Comparison of ENCODE assay signal across 1 cellular context in the genomic region with DNA sequence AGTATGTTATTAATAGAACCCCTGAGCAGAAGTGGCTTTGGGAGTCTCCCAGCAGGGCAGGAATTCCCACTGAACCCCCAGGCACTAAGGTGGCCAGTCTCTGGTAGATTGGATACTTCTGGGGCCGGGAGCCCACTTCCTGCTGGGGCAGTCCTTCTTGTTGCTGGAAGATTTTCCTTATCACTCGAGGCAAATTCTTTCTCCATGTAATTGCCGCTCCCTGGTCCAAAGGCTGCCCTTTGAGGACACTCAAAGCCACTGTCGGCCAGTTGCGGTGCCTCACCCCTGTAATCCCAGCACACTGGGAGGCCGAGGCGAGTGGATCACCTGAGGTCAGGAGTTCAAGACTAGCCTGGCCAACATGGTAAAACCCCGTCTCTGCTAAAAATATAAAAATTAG.
A peak's percentile ranks its signal among the peaks of the same experiment; 100 is the strongest.
TF ChIP-seq lines count a peak whose summit lies in the region.

No MANE protein-coding gene starts in this region.

TF ChIP-seq in GM12878, 131 proteins besides CTCF, POLR2A, EP300 and RAD21:
- TF ChIP-seq, protein P1, sequence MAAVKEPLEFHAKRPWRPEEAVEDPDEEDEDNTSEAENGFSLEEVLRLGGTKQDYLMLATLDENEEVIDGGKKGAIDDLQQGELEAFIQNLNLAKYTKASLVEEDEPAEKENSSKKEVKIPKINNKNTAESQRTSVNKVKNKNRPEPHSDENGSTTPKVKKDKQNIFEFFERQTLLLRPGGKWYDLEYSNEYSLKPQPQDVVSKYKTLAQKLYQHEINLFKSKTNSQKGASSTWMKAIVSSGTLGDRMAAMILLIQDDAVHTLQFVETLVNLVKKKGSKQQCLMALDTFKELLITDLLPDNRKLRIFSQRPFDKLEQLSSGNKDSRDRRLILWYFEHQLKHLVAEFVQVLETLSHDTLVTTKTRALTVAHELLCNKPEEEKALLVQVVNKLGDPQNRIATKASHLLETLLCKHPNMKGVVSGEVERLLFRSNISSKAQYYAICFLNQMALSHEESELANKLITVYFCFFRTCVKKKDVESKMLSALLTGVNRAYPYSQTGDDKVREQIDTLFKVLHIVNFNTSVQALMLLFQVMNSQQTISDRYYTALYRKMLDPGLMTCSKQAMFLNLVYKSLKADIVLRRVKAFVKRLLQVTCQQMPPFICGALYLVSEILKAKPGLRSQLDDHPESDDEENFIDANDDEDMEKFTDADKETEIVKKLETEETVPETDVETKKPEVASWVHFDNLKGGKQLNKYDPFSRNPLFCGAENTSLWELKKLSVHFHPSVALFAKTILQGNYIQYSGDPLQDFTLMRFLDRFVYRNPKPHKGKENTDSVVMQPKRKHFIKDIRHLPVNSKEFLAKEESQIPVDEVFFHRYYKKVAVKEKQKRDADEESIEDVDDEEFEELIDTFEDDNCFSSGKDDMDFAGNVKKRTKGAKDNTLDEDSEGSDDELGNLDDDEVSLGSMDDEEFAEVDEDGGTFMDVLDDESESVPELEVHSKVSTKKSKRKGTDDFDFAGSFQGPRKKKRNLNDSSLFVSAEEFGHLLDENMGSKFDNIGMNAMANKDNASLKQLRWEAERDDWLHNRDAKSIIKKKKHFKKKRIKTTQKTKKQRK (IDR thresholded peaks at IDR 0.05; ENCODE audit: low read depth, low read length) = no peak
- TF ChIP-seq JUNB (IDR thresholded peaks at IDR 0.05) (no peak), CREM (IDR thresholded peaks at IDR 0.05; ENCODE audit: low read depth) (no peak), NR2F1 (conservative IDR thresholded peaks at IDR 0.05) (no peak), SMAD5 (IDR thresholded peaks at IDR 0.05; ENCODE audit: low read depth) (0 out of 2 replicates have a peak, but pooled peaks have one; percentile 15)
